Comparison of ENCODE assay signal across 16 cellular contexts in the genomic region with DNA sequence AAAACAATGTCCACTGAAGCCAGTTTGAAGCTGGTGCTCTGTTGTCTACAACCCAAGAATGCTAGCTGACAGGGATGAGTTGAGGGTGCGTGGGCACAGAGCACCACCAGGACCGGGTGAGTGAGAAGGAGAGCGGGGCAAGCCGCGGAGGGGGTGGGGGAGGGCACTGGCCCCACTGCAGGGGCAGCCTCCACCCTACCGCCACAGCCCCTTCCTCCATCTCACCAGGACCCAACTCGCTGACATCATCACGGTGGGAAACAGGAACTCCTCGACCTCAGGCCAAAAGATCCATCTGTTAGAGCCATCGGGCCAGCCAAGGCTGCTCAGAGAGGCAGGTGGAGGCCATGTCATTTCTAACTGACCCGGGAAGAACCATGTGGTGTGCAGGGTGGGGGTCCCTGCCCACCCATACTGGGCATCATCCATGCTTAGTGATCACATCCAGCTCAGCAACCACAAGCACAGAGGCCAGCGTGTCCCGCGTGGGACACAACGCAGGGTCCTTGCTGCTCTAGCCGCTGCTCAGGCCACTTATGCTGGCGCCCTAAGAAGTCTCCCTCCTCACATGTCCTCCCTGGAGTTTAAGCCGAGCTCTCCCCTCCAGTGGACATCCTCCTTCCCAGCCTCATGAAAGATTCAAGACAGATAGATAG. TPM values are rescaled to one million over a fixed set of nuclear protein-coding genes. Genes with fewer than 3 reads are reported as not detected.
"Had no signal": no experiment of that assay in that cellular context is flagged by ENCODE, and none has a peak within 500 bp of the region (broad histone marks: within the 10 kb centered on the region; RNA-seq: fewer than 3 reads in every experiment).

No MANE protein-coding gene starts in this region.

- ATAC-seq: esophagus mucosa; stimulated activated naive B cell treated with anti-CD40 and anti-IgM and Interleukin-4, amounts not matched to agents 10 μg/mL and 1 μg/mL and 100 μg/mL, for 72 hours had no signal

- H3K9me3 ChIP-seq: adrenal gland, ovary had no signal

- H3K4me3 Mint-ChIP-seq: activated CD4-positive, alpha-beta T cell treated with anti-CD3 and anti-CD28 coated beads, Interleukin-2, amount 10 ng/mL, durations not matched to agents 7 days and 5 days; neural crest cell; stimulated activated naive B cell treated with anti-CD40 and anti-IgM and Interleukin-4, amounts not matched to agents 10 μg/mL and 1 μg/mL and 100 μg/mL, for 72 hours had no signal

- H3K4me3 ChIP-seq: adrenal gland, ovary had no signal

- H3K4me1 ChIP-seq: adrenal gland had no signal

- H3K27ac ChIP-seq: ovary had no signal

- DNase-seq: activated CD4-positive, alpha-beta T cell treated with anti-CD3 and anti-CD28 coated beads, Interleukin-2, amount 10 ng/mL, durations not matched to agents 7 days and 5 days; activated CD4-positive, CD25-positive, alpha-beta regulatory T cell; activated naive CD4-positive, alpha-beta T cell treated with anti-CD3 and anti-CD28 coated beads, Interleukin-2, amount 50 U/mL, for 16 hours; activated T-cell treated with anti-CD3 and anti-CD28 coated beads, Interleukin-2, amount 50 U/mL, for 1 hour; adrenal gland; hypothalamus; kidney; ovary; stimulated activated CD4-positive, alpha-beta T cell treated with anti-CD3 and anti-CD28 coated beads, Interleukin-12 subunit alpha, Interleukin-12 subunit beta, amount 100 ng/mL, for 4 hours; stimulated activated CD4-positive, alpha-beta T cell treated with anti-CD3 and anti-CD28 coated beads, Interleukin-2, amount 100 ng/mL, for 24 hours; stimulated activated naive B cell treated with anti-CD40 and anti-IgM and Interleukin-4, amounts not matched to agents 10 μg/mL and 1 μg/mL and 100 μg/mL, for 72 hours; trophoblast cell had no signal

- H3K36me3 ChIP-seq: adrenal gland, ovary had no signal

- H3K9me3 Mint-ChIP-seq: activated CD4-positive, alpha-beta T cell treated with anti-CD3 and anti-CD28 coated beads, Interleukin-2, amount 10 ng/mL, durations not matched to agents 7 days and 5 days; activated T-helper 2 cell treated with anti-CD3 and anti-CD28 coated beads, Interferon-gamma antibody, Interleukin-2, Interleukin-4, amounts not matched to agents 10 μg/mL and 5 μg/mL and 100 μg/mL, durations not matched to agents 14 hours and 24 hours and 36 hours; neural crest cell; stimulated activated naive B cell treated with anti-CD40 and anti-IgM and Interleukin-4, amounts not matched to agents 10 μg/mL and 1 μg/mL and 100 μg/mL, for 72 hours had no signal

- H3K27ac Mint-ChIP-seq: activated CD4-positive, alpha-beta T cell treated with anti-CD3 and anti-CD28 coated beads, Interleukin-2, amount 10 ng/mL, durations not matched to agents 7 days and 5 days; activated T-helper 2 cell treated with anti-CD3 and anti-CD28 coated beads, Interferon-gamma antibody, Interleukin-2, Interleukin-4, amounts not matched to agents 10 μg/mL and 5 μg/mL and 100 μg/mL, durations not matched to agents 14 hours and 24 hours and 36 hours; stimulated activated naive B cell treated with anti-CD40 and anti-IgM and Interleukin-4, amounts not matched to agents 10 μg/mL and 1 μg/mL and 100 μg/mL, for 72 hours had no signal

- H3K27me3 ChIP-seq: ovary had no signal

- FAIRE-seq: endometrium, kidney had no signal

RNA-seq across cellular contexts. Expression of gene GATA2, which starts 57.6 kb away (rescaled TPM):
- total RNA-seq: activated CD4-positive, alpha-beta T cell treated with anti-CD3 and anti-CD28 coated beads, Interleukin-2, amount 10 ng/mL, durations not matched to agents 7 days and 5 days had no signal
